In genomic region chr1:191582169-191582568, GRCh38 we compare ENCODE assay signal across 13 cellular contexts.
DNase-seq lines count a peak whose midpoint lies in the region; ATAC-seq, FAIRE-seq and TF ChIP-seq lines count a peak whose summit lies in the region.
"Had no signal": no experiment of that assay in that cellular context is flagged by ENCODE, and none has a peak within 500 bp of the region (broad histone marks: within the 10 kb centered on the region; RNA-seq: fewer than 3 reads in every experiment).

No MANE protein-coding gene starts in this region.

- H3K9ac ChIP-seq in GM12878 (ENCODE audit: control insufficient read depth, insufficient read depth, low read length), result no peak overlapping the region

- peaks cover 2% of the 10 kb centered on the region for H3K9me3 Mint-ChIP-seq in activated CD4-positive, alpha-beta T cell treated with anti-CD3 and anti-CD28 coated beads, Interleukin-2, amount 10 ng/mL, durations not matched to agents 7 days and 5 days
- H3K9me3 Mint-ChIP-seq: neural crest cell had no signal

- H3K4me3 ChIP-seq in GM12878, result no peak overlapping the region
- no peak overlapping the region for H3K4me3 ChIP-seq in vagina

- no peaks in the 10 kb centered on the region for H3K27me3 Mint-ChIP-seq in activated CD4-positive, alpha-beta T cell treated with anti-CD3 and anti-CD28 coated beads, Interleukin-2, amount 10 ng/mL, durations not matched to agents 7 days and 5 days
- H3K27me3 Mint-ChIP-seq: dendritic cell treated with granulocyte-macrophage colony-stimulating factor and Interleukin-4, amounts not matched to agents 40 ng/mL and 50 ng/mL, for 4 days; T-helper 17 cell had no signal

- ATAC-seq in GM19328 (IDR thresholded peaks at IDR 0.05; ENCODE audit: unreplicated experiment) (peak; percentile 77), HG02798 (IDR thresholded peaks at IDR 0.05; ENCODE audit: poor library complexity, unreplicated experiment) (peak; percentile 73), HG03575 (IDR thresholded peaks at IDR 0.05; ENCODE audit: extremely low read depth, insufficient number of reproducible peaks, low FRiP score, unreplicated experiment) (peak; percentile 85), GM12878 (peak; percentile 88)
- ATAC-seq: T-helper 17 cell had no signal

- no peaks in the 10 kb centered on the region for H3K79me2 ChIP-seq in GM12878 (ENCODE audit: control insufficient read depth, insufficient read depth, low read length)

- H3K4me1 ChIP-seq in GM12878 (ENCODE audit: control insufficient read depth, insufficient read depth, low read length) (no peaks in the 10 kb centered on the region), vagina (no peaks in the 10 kb centered on the region)

- no peak overlapping the region for H3K4me3 Mint-ChIP-seq in activated CD4-positive, alpha-beta T cell treated with anti-CD3 and anti-CD28 coated beads, Interleukin-2, amount 10 ng/mL, durations not matched to agents 7 days and 5 days
- H3K4me3 Mint-ChIP-seq: dendritic cell treated with granulocyte-macrophage colony-stimulating factor and Interleukin-4, amounts not matched to agents 40 ng/mL and 50 ng/mL, for 4 days; neural crest cell; T-helper 17 cell had no signal

- POLR2A ChIA-PET in GM12878 (lab: Charles Lee), result no interaction called here
- POLR2A ChIA-PET in activated CD4-positive, alpha-beta T cell treated with anti-CD3 and anti-CD28 coated beads, Interleukin-2, amount 10 ng/mL, durations not matched to agents 7 days and 5 days (lab: Charles Lee), result no interaction called here

- no peak for TF ChIP-seq CTCF in GM12878 (IDR thresholded peaks at IDR 0.05 in 2 of 3, conservative IDR thresholded peaks at IDR 0.05 in 1 of 3; ENCODE audit: control insufficient read depth in 2 of 3, extremely low read depth in 1 of 3, insufficient read depth in 1 of 3, low read depth in 3 of 3, low read length in 3 of 3)
- TF ChIP-seq CTCF in vagina (IDR thresholded peaks at IDR 0.05), result no peak

- H3K9me3 ChIP-seq in GM12878 (replicated peaks; ENCODE audit: control insufficient read depth, insufficient read depth, low read length) (no peaks in the 10 kb centered on the region), vagina (no peaks in the 10 kb centered on the region)

- no TSS peak for BruUV-seq in GM12878 (replicated peaks; lab: Mats Ljungman, UMichigan)

- peak in 1 of 2 experiments; percentile 54; a peak in 1 of 4 replicates for TF ChIP-seq EP300 in GM12878 (IDR thresholded peaks at IDR 0.05; ENCODE audit: borderline replicate concordance in 1 of 2, control insufficient read depth in 1 of 2, low read depth in 2 of 2, low read length in 2 of 2)

- FAIRE-seq in GM12878 (lab: Jason Lieb, UNC), result no peak

- in situ Hi-C loops in GM12878 (cut with MboI), result no loop called here
- in situ Hi-C loops in ACHN (cut with HindIII; ENCODE audit: low pct_ligation_motif_present, low pct_unique_long_range_greater_than_20kb, low sequenced_read_pairs), result no loop called here

- H3K27ac ChIP-seq in GM12878 (ENCODE audit: control insufficient read depth, insufficient read depth) (no peak overlapping the region), vagina (no peak overlapping the region)

- H3K36me3 ChIP-seq in GM12878 (ENCODE audit: control insufficient read depth in 2 of 2, insufficient read depth in 2 of 2, low read length in 1 of 2), result no peaks in the 10 kb centered on the region
- H3K36me3 ChIP-seq in vagina, result no peaks in the 10 kb centered on the region

- H4K20me1 ChIP-seq in GM12878 (ENCODE audit: control insufficient read depth, insufficient read depth), result no peaks in the 10 kb centered on the region

- SMC1A ChIA-PET in GM12878 (lab: Charles Lee; ENCODE audit: uncharacterized antibody, unreplicated experiment), result interaction anchor here (0.8 to 1.2 kb wide), 2 partner anchors 11 to 115 kb away, joined by 3 read pairs; no protein-coding TSS in a partner anchor

- WGBS in GM12878 (ENCODE audit: insufficient coverage, insufficient replicate concordance, low lambda C conversion rate, missing lambda C conversion rate), result 0% methylated on average over 1 of the region's 1 CpG

- TF ChIP-seq RAD21 in GM12878 (IDR thresholded peaks at IDR 0.05; ENCODE audit: insufficient read depth, low read depth, low read length), result no peak

- H3K36me3 Mint-ChIP-seq in activated CD4-positive, alpha-beta T cell treated with anti-CD3 and anti-CD28 coated beads, Interleukin-2, amount 10 ng/mL, durations not matched to agents 7 days and 5 days (ENCODE audit: low read depth), result no peaks in the 10 kb centered on the region

- TF ChIP-seq POLR2A in GM12878 (IDR thresholded peaks at IDR 0.05; ENCODE audit: low read depth, low read length) (no peak), vagina (IDR thresholded peaks at IDR 0.05) (no peak)

- DNase-seq in GM12878 (ENCODE audit: low read depth, low spot score) (no peak), ACHN (no peak), vagina (ENCODE audit: extremely low spot score in 2 of 2) (no peak)
- no peak for DNase-seq in activated T-cell treated with anti-CD3 and anti-CD28 coated beads, Interleukin-2, amount 50 U/mL, for 48 hours
- no peak for DNase-seq in activated CD4-positive, alpha-beta T cell treated with anti-CD3 and anti-CD28 coated beads, Interleukin-2, amount 10 ng/mL, durations not matched to agents 7 days and 5 days
- DNase-seq: Calu3, NCI-H82, T-helper 17 cell had no signal

- H3K27me3 ChIP-seq in GM12878 (replicated peaks in 1 of 2; ENCODE audit: control insufficient read depth in 2 of 2, insufficient read depth in 2 of 2, low read length in 1 of 2), result no peaks in the 10 kb centered on the region
- H3K27me3 ChIP-seq in vagina, result no peaks in the 10 kb centered on the region

- no peaks in the 10 kb centered on the region for H3K4me1 Mint-ChIP-seq in activated CD4-positive, alpha-beta T cell treated with anti-CD3 and anti-CD28 coated beads, Interleukin-2, amount 10 ng/mL, durations not matched to agents 7 days and 5 days
- H3K4me1 Mint-ChIP-seq: neural crest cell, T-helper 17 cell had no signal

- CTCF ChIA-PET in GM12878 (lab: Yijun Ruan, JAX), result no interaction called here
- CTCF ChIA-PET in activated CD4-positive, alpha-beta T cell treated with anti-CD3 and anti-CD28 coated beads, Interleukin-2, amount 10 ng/mL, durations not matched to agents 7 days and 5 days (lab: Charles Lee), result no interaction called here

- RAD21 ChIA-PET in GM12878 (lab: Charles Lee; ENCODE audit: unreplicated experiment), result interaction anchor here (1.0 kb wide), 1 partner anchor 10 kb away, joined by 3 read pairs; no protein-coding TSS in a partner anchor

- no peak overlapping the region for H2AFZ ChIP-seq in GM12878 (ENCODE audit: control insufficient read depth, low read depth, low read length)

- H3K4me2 ChIP-seq in GM12878 (ENCODE audit: control insufficient read depth, insufficient read depth), result no peak overlapping the region

- intact Hi-C loops in GM12878 (cut with micrococcal nuclease; ENCODE audit: unreplicated experiment) (no loop called here), vagina (cut with DNase I) (no loop called here)

- H3K27ac Mint-ChIP-seq in activated CD4-positive, alpha-beta T cell treated with anti-CD3 and anti-CD28 coated beads, Interleukin-2, amount 10 ng/mL, durations not matched to agents 7 days and 5 days, result no peak overlapping the region
- H3K27ac Mint-ChIP-seq: dendritic cell treated with granulocyte-macrophage colony-stimulating factor and Interleukin-4, amounts not matched to agents 40 ng/mL and 50 ng/mL, for 4 days; T-helper 17 cell had no signal

TF ChIP-seq in GM12878, 131 proteins besides CTCF, POLR2A, EP300 and RAD21 (continues in another document):
- no peak for TF ChIP-seq ELK1 (IDR thresholded peaks at IDR 0.05; ENCODE audit: low read depth, low read length)
- no peak for TF ChIP-seq WRNIP1 (IDR thresholded peaks at IDR 0.05; ENCODE audit: borderline replicate concordance, low read depth, low read length)
- TF ChIP-seq BRCA1 (IDR thresholded peaks at IDR 0.05; ENCODE audit: low read depth, low read length), result no peak
- no peak for TF ChIP-seq NR2F1 (conservative IDR thresholded peaks at IDR 0.05)
- no peak for TF ChIP-seq CEBPZ (IDR thresholded peaks at IDR 0.05; ENCODE audit: low read depth, low read length)
- TF ChIP-seq JUND (IDR thresholded peaks at IDR 0.05; ENCODE audit: low read depth, low read length), result no peak
- no peak for TF ChIP-seq NR2C2 (IDR thresholded peaks at IDR 0.05; ENCODE audit: borderline replicate concordance, control insufficient read depth, insufficient read length, low read depth)
